In the genomic region with DNA sequence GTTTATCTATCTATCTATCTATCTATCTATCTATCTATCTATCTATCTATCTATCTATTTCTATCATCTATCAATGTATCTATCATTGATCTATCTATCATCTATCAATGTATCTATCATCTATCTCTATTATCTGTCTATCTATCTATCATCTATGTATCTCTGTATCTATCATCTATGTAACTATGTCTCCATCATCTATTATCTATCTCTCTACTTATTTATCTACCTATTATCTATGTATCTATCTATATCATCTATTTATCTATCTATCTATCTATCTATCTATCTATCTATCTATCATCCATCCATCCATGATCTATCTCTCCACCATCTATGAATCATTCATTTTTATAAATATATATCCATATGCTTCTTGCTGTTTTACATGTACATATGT, we compare ENCODE assay signal across 10 cellular contexts. TPM values are rescaled to one million over a fixed set of nuclear protein-coding genes. Genes with fewer than 3 reads are reported as not detected.
"Had no signal": no experiment of that assay in that cellular context is flagged by ENCODE, and none has a peak within 500 bp of the region (broad histone marks: within the 10 kb centered on the region; RNA-seq: fewer than 3 reads in every experiment).

No MANE protein-coding gene starts in this region.

- H3K9ac ChIP-seq: KMS-11 had no signal

- ATAC-seq: HepG2 had no signal

- FAIRE-seq: HepG2, HTR-8/SVneo had no signal

- H3K27ac ChIP-seq: HL-60, KMS-11 had no signal

- DNase-seq: IMR-90, KBM-7, KG1 had no signal

- H3K4me2 ChIP-seq: KMS-11 had no signal

RNA-seq across cellular contexts. Expression of gene CYP4F3, which starts 15.8 kb away (rescaled TPM):
- total RNA-seq: IMR-90 had no signal
- polyA plus RNA-seq: IgD-negative memory B cell, IMR-90 had no signal

RNA-seq across cellular contexts. Expression of gene CYP4F12, which starts 16.4 kb away (rescaled TPM):
- total RNA-seq: HT1080, IMR-90 had no signal
- polyA plus RNA-seq: IgD-negative memory B cell, IMR-90 had no signal

RNA-seq across cellular contexts. Expression of gene CYP4F8, which starts 41.4 kb away (rescaled TPM):
- total RNA-seq: HepG2, HT-29, HT1080, IMR-90 had no signal
- polyA plus RNA-seq: HepG2, IgD-negative memory B cell, IMR-90 had no signal
